In genomic region chr17:76264755-76265623, GRCh38 we compare ENCODE assay signal across 8 cellular contexts. TPM values are rescaled to one million over a fixed set of nuclear protein-coding genes. Genes with fewer than 3 reads are reported as not detected.
A peak's percentile ranks its signal among the peaks of the same experiment; 100 is the strongest.
DNase-seq lines count a peak whose midpoint lies in the region; ATAC-seq and TF ChIP-seq lines count a peak whose summit lies in the region.

Gene UBALD2 (plus strand): TSS chr17:76265348. CDS start chr17:76265506, 158 bp downstream.

- 0 to 1% methylated on average over 40 to 49 of the region's 94 CpGs for WGBS in tibial nerve, 2 donors

- H3K36me3 ChIP-seq in adipocyte (ENCODE audit: control insufficient read depth, insufficient read depth, low read length, severe bottlenecking) (no peaks in the 10 kb centered on the region), cardiac muscle cell (no peaks in the 10 kb centered on the region), parathyroid adenoma (ENCODE audit: control insufficient read depth, insufficient read depth, low read length) (no peaks in the 10 kb centered on the region), tibial nerve (peaks cover 0 to 12% (median 0%) of the 10 kb centered on the region in 3 donors)

- peak; percentile 76 to 88 for TF ChIP-seq EP300 in tibial nerve (IDR thresholded peaks at IDR 0.05)

- H3K9me3 ChIP-seq in adipocyte (ENCODE audit: control insufficient read depth, low read length) (no peaks in the 10 kb centered on the region), cardiac muscle cell (ENCODE audit: low read depth) (no peaks in the 10 kb centered on the region), parathyroid adenoma (ENCODE audit: control insufficient read depth, low read length) (no peaks in the 10 kb centered on the region), tibial nerve (no peaks in the 10 kb centered on the region)

- H3K4me2 ChIP-seq in parathyroid adenoma (ENCODE audit: low read length): peak within 1 kb of the TSS; percentile 66

- H3K4me1 ChIP-seq in adipocyte (ENCODE audit: control insufficient read depth, insufficient read depth, low read length) (peaks cover 41% of the 10 kb centered on the region), cardiac muscle cell (ENCODE audit: low read depth) (peaks cover 37% of the 10 kb centered on the region), parathyroid adenoma (peaks cover 41% of the 10 kb centered on the region), tibial nerve (peaks cover 0 to 84% (median 63%) of the 10 kb centered on the region in 4 donors)

- DNase-seq in NCI-H1436 (lab: John Stamatoyannopoulos, UW) (peak; percentile 99), T follicular helper cell (ENCODE audit: low read depth) (peak; percentile 96), adipocyte (ENCODE audit: low read depth) (peak; percentile 99), cardiac muscle cell (ENCODE audit: low read depth in 1 of 2, low spot score in 1 of 2) (peak; percentile 98 to 100), tibial nerve (ENCODE audit: low spot score in 2 of 2) (peak; percentile 98 to 99)

- H3K9ac ChIP-seq in adipocyte (ENCODE audit: low read length) (peak within 1 kb of the TSS; percentile 87), parathyroid adenoma (peak within 1 kb of the TSS; percentile 94)

- peak within 1 kb of the TSS; percentile 78 for H2AFZ ChIP-seq in parathyroid adenoma

- ATAC-seq in HG02798 (IDR thresholded peaks at IDR 0.05; ENCODE audit: poor library complexity, unreplicated experiment): peak; percentile 82

- peak within 1 kb of the TSS; percentile 80 for H3K27ac ChIP-seq in cardiac muscle cell
- H3K27ac ChIP-seq in parathyroid adenoma: peak within 1 kb of the TSS; percentile 90
- peak within 1 kb of the TSS; percentile 57 to 97 (median 90) for H3K27ac ChIP-seq in tibial nerve

- H3K4me3 ChIP-seq in GM12875 (ENCODE audit: low read depth, low read length) (peak within 1 kb of the TSS; percentile 70), adipocyte (ENCODE audit: low read length) (peak within 1 kb of the TSS; percentile 83), cardiac muscle cell (peak within 1 kb of the TSS; percentile 99), parathyroid adenoma (ENCODE audit: low read depth, low read length) (peak within 1 kb of the TSS; percentile 81), tibial nerve (peak within 1 kb of the TSS; percentile 62 to 99 (median 78))

- H3K27me3 ChIP-seq in adipocyte (replicated peaks; ENCODE audit: control insufficient read depth, insufficient read depth, low read length) (no peaks in the 10 kb centered on the region), cardiac muscle cell (no peaks in the 10 kb centered on the region), parathyroid adenoma (ENCODE audit: control insufficient read depth, insufficient read depth, low read length) (no peaks in the 10 kb centered on the region), tibial nerve (no peaks in the 10 kb centered on the region)

- TF ChIP-seq CTCF in GM12875 (IDR thresholded peaks at IDR 0.05; ENCODE audit: borderline replicate concordance, insufficient read depth, low read depth, low read length): no peak
- TF ChIP-seq CTCF in cardiac muscle cell (IDR thresholded peaks at IDR 0.05; ENCODE audit: low read depth, low read length): no peak
- TF ChIP-seq CTCF in parathyroid adenoma (IDR thresholded peaks at IDR 0.05): no peak
- TF ChIP-seq CTCF in tibial nerve (IDR thresholded peaks at IDR 0.05): peak in 2 of 5 experiments; percentile 79 to 83

- TF ChIP-seq POLR2A in tibial nerve (IDR thresholded peaks at IDR 0.05): peak; percentile 92 to 94

- peaks cover 29% of the 10 kb centered on the region for H3K79me2 ChIP-seq in parathyroid adenoma

RNA-seq across cellular contexts. Expression of gene UBALD2, which starts in this region (rescaled TPM):
- total RNA-seq in cardiac muscle cell: 13.5 and 23.2 TPM in 2 replicates
- 13.2 and 19.6 TPM in 2 replicates for polyA plus RNA-seq in cardiac muscle cell
- 10 to 100 TPM; 12.7 to 26.9 (median 20.4) TPM for total RNA-seq in tibial nerve

Comparison
In these comparisons a context has a peak if more than half of its experiments do, and no peak if none do; other contexts are left out.
1. Peak in every context shown above with its lines: DNase-seq, ATAC-seq, H3K4me3 ChIP-seq and H3K27ac ChIP-seq.